In the genomic region with DNA sequence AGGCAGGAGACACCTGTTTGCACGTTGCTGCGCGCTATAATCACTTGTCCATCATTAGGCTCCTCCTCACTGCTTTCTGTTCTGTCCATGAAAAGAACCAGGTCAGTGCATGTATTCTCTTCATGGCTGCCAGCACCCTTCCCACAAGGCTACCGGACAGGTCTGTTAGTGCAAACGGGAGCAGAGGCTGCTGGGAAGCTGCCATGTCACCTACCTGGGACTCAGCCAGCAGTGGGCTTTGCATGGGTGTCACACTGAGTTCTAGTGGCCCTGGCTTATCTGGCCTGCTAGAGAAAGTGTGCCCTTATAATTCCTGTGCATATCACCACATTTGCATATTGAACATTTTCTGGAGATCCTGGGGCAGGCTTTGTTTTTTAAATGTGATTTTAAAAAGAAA, we compare ENCODE assay signal across 22 cellular contexts.
"Had no signal": no experiment of that assay in that cellular context is flagged by ENCODE, and none has a peak within 500 bp of the region (broad histone marks: within the 10 kb centered on the region; RNA-seq: fewer than 3 reads in every experiment).

No MANE protein-coding gene starts in this region.

- H3K4me3 ChIP-seq: colonic mucosa, hepatocyte, lower lobe of right lung, pancreas, right lobe of liver, suprapubic skin, thyroid gland, upper lobe of left lung, uterus had no signal

- ATAC-seq: foreskin keratinocyte; left colon; lower lobe of right lung; natural killer cell; pancreas; right lobe of liver; stimulated activated effector memory CD8-positive, alpha-beta T cell treated with anti-CD3 and anti-CD28 coated beads, Interleukin-12 subunit alpha, Interleukin-12 subunit beta, amount 100 ng/mL, for 72 hours; stimulated activated naive CD8-positive, alpha-beta T cell treated with anti-CD3 and anti-CD28 coated beads, Interleukin-15, Interleukin-2, amounts not matched to agents 100 U/mL and 50 U/mL, for 24 hours had no signal

- DNase-seq: colonic mucosa; dermis blood vessel endothelial cell; effector CD4-positive, alpha-beta T cell; endodermal cell; erythroblast; foreskin keratinocyte; kidney; left colon; lower lobe of right lung; natural killer cell; occipital lobe; pancreas; right lobe of liver; stimulated activated CD4-positive, alpha-beta T cell treated with anti-CD3 and anti-CD28 coated beads, Interleukin-4, amount 100 ng/mL, for 1 hour; stimulated activated CD8-positive, alpha-beta memory T cell treated with anti-CD3 and anti-CD28 coated beads, Interleukin-4, amount 100 ng/mL, for 48 hours; stimulated activated naive CD8-positive, alpha-beta T cell treated with anti-CD3 and anti-CD28 coated beads, Interleukin-15, Interleukin-2, amounts not matched to agents 100 U/mL and 50 U/mL, for 24 hours; thyroid gland; upper lobe of left lung; uterus had no signal

- H3K9me3 ChIP-seq: colonic mucosa, lower lobe of right lung, pancreas, right lobe of liver, suprapubic skin, thyroid gland, upper lobe of left lung, uterus had no signal

- H3K27me3 ChIP-seq: colonic mucosa, foreskin keratinocyte, hepatocyte, pancreas, right lobe of liver, suprapubic skin, thyroid gland, upper lobe of left lung, uterus had no signal

- H3K4me1 ChIP-seq: colonic mucosa, foreskin keratinocyte, lower lobe of right lung, pancreas, right lobe of liver, suprapubic skin, thyroid gland, upper lobe of left lung, uterus had no signal

- H3K36me3 ChIP-seq: colonic mucosa, lower lobe of right lung, pancreas, right lobe of liver, thyroid gland, uterus had no signal

- H3K27ac ChIP-seq: colonic mucosa, foreskin keratinocyte, hepatocyte, lower lobe of right lung, pancreas, right lobe of liver, suprapubic skin, thyroid gland, upper lobe of left lung, uterus had no signal
